In genomic region chr20:37538003-37538402, GRCh38 we compare ENCODE assay signal across 14 cellular contexts. TPM values are rescaled to one million over a fixed set of nuclear protein-coding genes. Genes with fewer than 3 reads are reported as not detected.
DNase-seq lines count a peak whose midpoint lies in the region; ATAC-seq, FAIRE-seq and TF ChIP-seq lines count a peak whose summit lies in the region.
"Had no signal": no experiment of that assay in that cellular context is flagged by ENCODE, and none has a peak within 500 bp of the region (broad histone marks: within the 10 kb centered on the region; RNA-seq: fewer than 3 reads in every experiment).

No MANE protein-coding gene starts in this region.

- no peak overlapping the region for H3K27ac ChIP-seq in stomach
- no peak overlapping the region for H3K27ac ChIP-seq in substantia nigra (ENCODE audit: low read depth, low read length, poor library complexity, severe bottlenecking)
- H3K27ac ChIP-seq: neural progenitor cell had no signal

- H3K9me3 ChIP-seq in stomach: no peaks in the 10 kb centered on the region

- no peaks in the 10 kb centered on the region for H3K27me3 ChIP-seq in stomach
- H3K27me3 ChIP-seq: neural progenitor cell had no signal

- ATAC-seq in GM21515 (IDR thresholded peaks at IDR 0.05; ENCODE audit: unreplicated experiment): no peak
- ATAC-seq: activated naive CD4-positive, alpha-beta T cell treated with anti-CD3 and anti-CD28 coated beads, Interleukin-2, amount 50 U/mL, for 72 hours; stimulated activated memory B cell treated with anti-CD40 and anti-IgM and Interleukin-4, amounts not matched to agents 10 μg/mL and 1 μg/mL and 100 μg/mL, for 72 hours had no signal

- FAIRE-seq in GM12892 (lab: Jason Lieb, UNC): no peak

- TF ChIP-seq POLR2A in stomach (IDR thresholded peaks at IDR 0.05): no peak
- no peak for TF ChIP-seq POLR2A in GM12892 (IDR thresholded peaks at IDR 0.05; ENCODE audit: low read depth, low read length)

- H3K4me1 ChIP-seq in stomach: peaks cover 0 to 10% (median 3%) of the 10 kb centered on the region in 4 donors

- peak; percentile 65 for DNase-seq in COLO829 (ENCODE audit: low spot score)
- DNase-seq in Kasumi-1 (lab: John Stamatoyannopoulos, UW): peak; percentile 6 to 9
- peak; percentile 80 for DNase-seq in astrocyte of the hippocampus (ENCODE audit: low read depth, low spot score)
- peak; percentile 71 for DNase-seq in islet precursor cell
- no peak for DNase-seq in stomach
- no peak for DNase-seq in substantia nigra (lab: John Stamatoyannopoulos, UW)
- DNase-seq in GM12892 (ENCODE audit: insufficient read length): no peak
- DNase-seq: activated CD4-positive, alpha-beta T cell treated with anti-CD3 and anti-CD28 coated beads for 4 hours; CD4-positive, CD25-positive, alpha-beta regulatory T cell; effector memory CD4-positive, alpha-beta T cell had no signal

- WGBS in stomach, 5 donors: 89 to 94% (median 91%) methylated on average over 5 of the region's 5 CpGs

- no peak for TF ChIP-seq CTCF in stomach (IDR thresholded peaks at IDR 0.05)

- TF ChIP-seq EP300 in stomach (IDR thresholded peaks at IDR 0.05): no peak

- intact Hi-C loops in stomach (cut with DNase I; ENCODE audit: low total_unique reads): loop anchor here (10.0 kb wide), 1 partner anchor 153 kb away; no protein-coding TSS in a partner anchor

- no peaks in the 10 kb centered on the region for H3K36me3 ChIP-seq in stomach
- H3K36me3 ChIP-seq: neural progenitor cell had no signal

- no peak overlapping the region for H3K4me3 ChIP-seq in stomach
- H3K4me3 ChIP-seq: neural progenitor cell had no signal

RNA-seq across cellular contexts. Expression of gene BLCAP, which starts 10.3 kb away (rescaled TPM):
- total RNA-seq in stomach: 10 to 100 TPM; 12.5 to 84.4 (median 56.5) TPM
- polyA plus RNA-seq in stomach: 10 to 100 TPM; 28.7 to 64.6 (median 33.0) TPM
- 20.0 TPM for polyA plus RNA-seq in GM12892 (2012; ENCODE audit: missing spikeins)

RNA-seq across cellular contexts. Expression of gene NNAT, which starts 17.0 kb away (rescaled TPM):
- total RNA-seq in stomach: 10 to 100 TPM in 3 of 5 donors, 1 to 10 TPM in 2; 8.8 to 65.2 (median 16.8) TPM
- polyA plus RNA-seq in stomach: 1 to 10 TPM; 2.8 to 8.2 (median 5.9) TPM
- 0.85 TPM for polyA plus RNA-seq in GM12892 (2012; ENCODE audit: missing spikeins)
- total RNA-seq: CD4-positive, CD25-positive, alpha-beta regulatory T cell had no signal
- polyA plus RNA-seq: CD4-positive, CD25-positive, alpha-beta regulatory T cell had no signal

Comparison
In these comparisons a context has a peak if more than half of its experiments do, and no peak if none do; other contexts are left out.
1. DNase-seq: peak in COLO829 (single experiment), Kasumi-1 (2 of 2), astrocyte of the hippocampus (single experiment) and islet precursor cell (single experiment); none in stomach (single experiment), substantia nigra (0 of 49) and GM12892 (single experiment).